Comparison of ENCODE assay signal across 8 cellular contexts in genomic region chr13:46455924-46456323, GRCh38.
DNase-seq lines count a peak whose midpoint lies in the region; ATAC-seq, FAIRE-seq and TF ChIP-seq lines count a peak whose summit lies in the region.
"Not testable (repeated sequence)": the region's sequence is repeated elsewhere in the genome, so short reads cannot be mapped to it uniquely, and the experiment has no call there.

No MANE protein-coding gene starts in this region.

- ATAC-seq in GM18498 (IDR thresholded peaks at IDR 0.05; ENCODE audit: unreplicated experiment) (peak; percentile 87), HG02571 (IDR thresholded peaks at IDR 0.05; ENCODE audit: unreplicated experiment) (peak; percentile 70), pancreas (peak in 3 of 4 donors; percentile 68 to 86 (median 70))

- not testable (repeated sequence) for H3K9me3 ChIP-seq in OCI-LY7 (ENCODE audit: low read length); adipocyte (ENCODE audit: control insufficient read depth, low read length); pancreas

- H3K9ac ChIP-seq in adipocyte (ENCODE audit: low read length): not testable (repeated sequence)

- DNase-seq in Ammon's horn (ENCODE audit: low spot score) (peak; percentile 15), OCI-LY7 (ENCODE audit: low spot score) (peak; percentile 6), adipocyte (ENCODE audit: low read depth) (peak; percentile 64), glomerular visceral epithelial cell (ENCODE audit: extremely low spot score) (peak; percentile 56)
- DNase-seq in Jurkat, Clone E6-1 (ENCODE audit: low read depth, low spot score): peak; percentile 55
- not testable (repeated sequence) for DNase-seq in pancreas

- peak overlapping the region; percentile 36; the same call in 1 of the 2 replicates for H3K4me2 ChIP-seq in OCI-LY7 (ENCODE audit: low read length)

- BruUV-seq in OCI-LY7 (replicated peaks; lab: Mats Ljungman, UMichigan): not testable (repeated sequence)

- CTCF ChIA-PET in OCI-LY7 (lab: Charles Lee; ENCODE audit: unreplicated experiment): not testable (repeated sequence)

- H4K20me1 ChIP-seq in OCI-LY7 (ENCODE audit: insufficient read depth, low read length): not testable (repeated sequence)

- H3K79me2 ChIP-seq in OCI-LY7 (ENCODE audit: insufficient read depth, low read depth, low read length): not testable (repeated sequence)

- not testable (repeated sequence) for H3K4me1 ChIP-seq in OCI-LY7 (ENCODE audit: insufficient read depth, low read length, poor library complexity, severe bottlenecking); adipocyte (ENCODE audit: control insufficient read depth, insufficient read depth, low read length); pancreas

- intact Hi-C loops in OCI-LY7 (cut with micrococcal nuclease; ENCODE audit: unreplicated experiment): loop anchor here (5.0 kb wide), 1 partner anchor 69 kb away; the partner anchor contains the start of gene RUBCNL
- intact Hi-C loops in pancreas (cut with DNase I): not testable (repeated sequence)

- WGBS in pancreas, 2 donors: 34 to 41% methylated on average over 4 of the region's 4 CpGs

- H3K4me3 ChIP-seq in Jurkat, Clone E6-1 (ENCODE audit: low read length); OCI-LY7 (ENCODE audit: low read depth, low read length, poor library complexity, severe bottlenecking); adipocyte (ENCODE audit: low read length); pancreas: not testable (repeated sequence)

- H3K27ac ChIP-seq in OCI-LY7 (ENCODE audit: low read depth, low read length, poor library complexity, severe bottlenecking); pancreas: not testable (repeated sequence)

- H3K36me3 ChIP-seq in OCI-LY7 (ENCODE audit: insufficient read depth, low read length); adipocyte (ENCODE audit: control insufficient read depth, insufficient read depth, low read length, severe bottlenecking); pancreas: not testable (repeated sequence)

- POLR2A ChIA-PET in OCI-LY7 (lab: Charles Lee): not testable (repeated sequence)

- not testable (repeated sequence) for FAIRE-seq in pancreas (lab: Jason Lieb, UNC)

- not testable (repeated sequence) for H3K9me2 ChIP-seq in OCI-LY7 (ENCODE audit: insufficient read depth, low read length)

- not testable (repeated sequence) for H2AFZ ChIP-seq in OCI-LY7 (ENCODE audit: low read length)

- H3K27me3 ChIP-seq in adipocyte (replicated peaks; ENCODE audit: control insufficient read depth, insufficient read depth, low read length); pancreas: not testable (repeated sequence)

- TF ChIP-seq CTCF in OCI-LY7 (conservative IDR thresholded peaks at IDR 0.05; ENCODE audit: low read length): peak; percentile 70
- TF ChIP-seq CTCF in pancreas (IDR thresholded peaks at IDR 0.05): not testable (repeated sequence)
